9 cellular contexts compared by ENCODE assay signal in genomic region chr13:47239025-47239424, GRCh38.
"Had no signal": no experiment of that assay in that cellular context is flagged by ENCODE, and none has a peak within 500 bp of the region (broad histone marks: within the 10 kb centered on the region; RNA-seq: fewer than 3 reads in every experiment).

No MANE protein-coding gene starts in this region.

- DNase-seq: GOT3, H7, HFFc6, IMR-90, KG1 had no signal

- H3K9me3 ChIP-seq: HAP-1 had no signal

- H3K36me3 ChIP-seq: HAP-1 had no signal

- ATAC-seq: HCT116, K562 had no signal

- H3K4me1 ChIP-seq: HAP-1 had no signal

- H3K4me3 ChIP-seq: HAP-1, K562 had no signal

- FAIRE-seq: K562 had no signal

- H3K27ac ChIP-seq: HL-60 had no signal
